ENCODE assay signal across 14 cellular contexts in genomic region chrX:136059350-136059749, GRCh38.
DNase-seq lines count a peak whose midpoint lies in the region; ATAC-seq and TF ChIP-seq lines count a peak whose summit lies in the region.
"Had no signal": no experiment of that assay in that cellular context is flagged by ENCODE, and none has a peak within 500 bp of the region (broad histone marks: within the 10 kb centered on the region; RNA-seq: fewer than 3 reads in every experiment).

No MANE protein-coding gene starts in this region.

- H3K9me3 ChIP-seq in esophagus muscularis mucosa (no peaks in the 10 kb centered on the region), thoracic aorta (no peaks in the 10 kb centered on the region)
- H3K9me3 ChIP-seq: BE2C, Caco-2 had no signal

- H3K36me3 Mint-ChIP-seq in osteocyte (ENCODE audit: unreplicated experiment), result no peaks in the 10 kb centered on the region

- H3K9me3 Mint-ChIP-seq in osteocyte (ENCODE audit: unreplicated experiment), result no peaks in the 10 kb centered on the region
- H3K9me3 Mint-ChIP-seq: CD4-positive, alpha-beta T cell had no signal

- H3K4me1 ChIP-seq in esophagus muscularis mucosa (peaks cover 12 to 65% (median 49%) of the 10 kb centered on the region in 4 donors), thoracic aorta (ENCODE audit: control insufficient read depth in 1 of 2, low read depth in 2 of 2) (peaks cover 18 to 47% of the 10 kb centered on the region in 2 donors)
- H3K4me1 ChIP-seq: BE2C, Caco-2 had no signal

- H3K4me3 Mint-ChIP-seq in osteocyte (ENCODE audit: unreplicated experiment), result no peak overlapping the region
- H3K4me3 Mint-ChIP-seq: CD4-positive, alpha-beta T cell had no signal

- H3K27me3 ChIP-seq in esophagus muscularis mucosa (no peaks in the 10 kb centered on the region), thoracic aorta (replicated peaks; ENCODE audit: insufficient read depth) (no peaks in the 10 kb centered on the region)
- H3K27me3 ChIP-seq: BE2C had no signal

- no peak for TF ChIP-seq EP300 in esophagus muscularis mucosa (IDR thresholded peaks at IDR 0.05)

- H3K36me3 ChIP-seq in esophagus muscularis mucosa (no peaks in the 10 kb centered on the region), thoracic aorta (no peaks in the 10 kb centered on the region)
- H3K36me3 ChIP-seq: BE2C had no signal

- peak overlapping the region; percentile 98 for H3K27ac Mint-ChIP-seq in osteocyte (ENCODE audit: unreplicated experiment)

- H3K27me3 Mint-ChIP-seq in osteocyte (ENCODE audit: unreplicated experiment), result no peaks in the 10 kb centered on the region
- H3K27me3 Mint-ChIP-seq: CD4-positive, alpha-beta T cell had no signal

- DNase-seq in esophagus muscularis mucosa (ENCODE audit: extremely low spot score), result no peak
- peak; percentile 13 for DNase-seq in osteocyte (ENCODE audit: extremely low spot score, unreplicated experiment)
- DNase-seq in thoracic aorta (ENCODE audit: low spot score), result no peak
- no peak for DNase-seq in NCI-H226
- DNase-seq: BE2C; C1 segment of cervical spinal cord; Caco-2; CD4-positive, alpha-beta T cell; GOT3; H7 had no signal

- peaks cover 69% of the 10 kb centered on the region for H3K4me1 Mint-ChIP-seq in osteocyte (ENCODE audit: unreplicated experiment)

- WGBS in esophagus muscularis mucosa, result 72% methylated on average over 2 of the region's 2 CpGs

- no peak for TF ChIP-seq POLR2A in esophagus muscularis mucosa (IDR thresholded peaks at IDR 0.05; ENCODE audit: low read depth)

- intact Hi-C loops in esophagus muscularis mucosa (cut with DNase I), result no loop called here

- TF ChIP-seq CTCF in esophagus muscularis mucosa (IDR thresholded peaks at IDR 0.05) (no peak), osteocyte (IDR thresholded peaks at IDR 0.05) (no peak), thoracic aorta (IDR thresholded peaks at IDR 0.05) (no peak)

- H3K4me3 ChIP-seq in esophagus muscularis mucosa, result no peak overlapping the region
- no peak overlapping the region for H3K4me3 ChIP-seq in thoracic aorta

- H3K27ac ChIP-seq in esophagus muscularis mucosa (replicated peaks in 1 of 4) (peak overlapping the region; percentile 84 to 90 (median 88)), thoracic aorta (peak overlapping the region; percentile 28 to 97)

- ATAC-seq in thoracic aorta (ENCODE audit: insufficient number of reproducible peaks, low FRiP score, low read depth) (no peak), GM19455 (IDR thresholded peaks at IDR 0.05; ENCODE audit: unreplicated experiment) (no peak), HG02798 (IDR thresholded peaks at IDR 0.05; ENCODE audit: poor library complexity, unreplicated experiment) (no peak), HG02884 (IDR thresholded peaks at IDR 0.05; ENCODE audit: unreplicated experiment) (no peak)
- ATAC-seq: HCT116 had no signal
